Comparison of ENCODE assay signal across 1 cellular context in the genomic region with DNA sequence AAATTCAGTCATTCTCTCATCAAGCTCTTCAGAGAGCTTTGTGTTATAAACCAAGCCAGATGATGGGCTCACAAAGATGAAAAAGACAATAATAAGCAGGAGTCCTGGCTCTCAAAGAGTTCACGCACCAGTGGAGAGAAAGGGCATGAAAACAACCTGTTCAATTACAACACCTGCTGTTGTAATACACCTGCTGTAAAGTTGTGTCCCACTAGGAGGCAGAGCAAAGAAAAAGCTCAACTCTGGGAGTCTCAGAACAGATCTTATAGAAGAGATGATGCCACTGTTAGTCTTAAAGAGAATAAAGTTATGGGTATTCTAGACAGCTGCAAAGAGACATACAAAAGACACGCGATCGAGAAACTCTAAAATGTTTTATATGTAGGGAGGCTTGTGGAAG.
TF ChIP-seq lines count a peak whose summit lies in the region.

No MANE protein-coding gene starts in this region.

TF ChIP-seq in HepG2, 621 proteins besides CTCF, POLR2A, EP300 and RAD21 (continued from another document):
- TF ChIP-seq, protein P1, sequence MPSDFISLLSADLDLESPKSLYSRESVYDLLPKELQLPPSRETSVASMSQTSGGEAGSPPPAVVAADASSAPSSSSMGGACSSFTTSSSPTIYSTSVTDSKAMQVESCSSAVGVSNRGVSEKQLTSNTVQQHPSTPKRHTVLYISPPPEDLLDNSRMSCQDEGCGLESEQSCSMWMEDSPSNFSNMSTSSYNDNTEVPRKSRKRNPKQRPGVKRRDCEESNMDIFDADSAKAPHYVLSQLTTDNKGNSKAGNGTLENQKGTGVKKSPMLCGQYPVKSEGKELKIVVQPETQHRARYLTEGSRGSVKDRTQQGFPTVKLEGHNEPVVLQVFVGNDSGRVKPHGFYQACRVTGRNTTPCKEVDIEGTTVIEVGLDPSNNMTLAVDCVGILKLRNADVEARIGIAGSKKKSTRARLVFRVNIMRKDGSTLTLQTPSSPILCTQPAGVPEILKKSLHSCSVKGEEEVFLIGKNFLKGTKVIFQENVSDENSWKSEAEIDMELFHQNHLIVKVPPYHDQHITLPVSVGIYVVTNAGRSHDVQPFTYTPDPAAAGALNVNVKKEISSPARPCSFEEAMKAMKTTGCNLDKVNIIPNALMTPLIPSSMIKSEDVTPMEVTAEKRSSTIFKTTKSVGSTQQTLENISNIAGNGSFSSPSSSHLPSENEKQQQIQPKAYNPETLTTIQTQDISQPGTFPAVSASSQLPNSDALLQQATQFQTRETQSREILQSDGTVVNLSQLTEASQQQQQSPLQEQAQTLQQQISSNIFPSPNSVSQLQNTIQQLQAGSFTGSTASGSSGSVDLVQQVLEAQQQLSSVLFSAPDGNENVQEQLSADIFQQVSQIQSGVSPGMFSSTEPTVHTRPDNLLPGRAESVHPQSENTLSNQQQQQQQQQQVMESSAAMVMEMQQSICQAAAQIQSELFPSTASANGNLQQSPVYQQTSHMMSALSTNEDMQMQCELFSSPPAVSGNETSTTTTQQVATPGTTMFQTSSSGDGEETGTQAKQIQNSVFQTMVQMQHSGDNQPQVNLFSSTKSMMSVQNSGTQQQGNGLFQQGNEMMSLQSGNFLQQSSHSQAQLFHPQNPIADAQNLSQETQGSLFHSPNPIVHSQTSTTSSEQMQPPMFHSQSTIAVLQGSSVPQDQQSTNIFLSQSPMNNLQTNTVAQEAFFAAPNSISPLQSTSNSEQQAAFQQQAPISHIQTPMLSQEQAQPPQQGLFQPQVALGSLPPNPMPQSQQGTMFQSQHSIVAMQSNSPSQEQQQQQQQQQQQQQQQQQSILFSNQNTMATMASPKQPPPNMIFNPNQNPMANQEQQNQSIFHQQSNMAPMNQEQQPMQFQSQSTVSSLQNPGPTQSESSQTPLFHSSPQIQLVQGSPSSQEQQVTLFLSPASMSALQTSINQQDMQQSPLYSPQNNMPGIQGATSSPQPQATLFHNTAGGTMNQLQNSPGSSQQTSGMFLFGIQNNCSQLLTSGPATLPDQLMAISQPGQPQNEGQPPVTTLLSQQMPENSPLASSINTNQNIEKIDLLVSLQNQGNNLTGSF (CRISPR knock-in tag; IDR thresholded peaks at IDR 0.05): no peak
- TF ChIP-seq GABPB1 (CRISPR knock-in tag; IDR thresholded peaks at IDR 0.05): no peak
- no peak for TF ChIP-seq ZNF567 (CRISPR knock-in tag; IDR thresholded peaks at IDR 0.05; ENCODE audit: borderline replicate concordance)
- 0 out of 2 replicates have a peak, but pooled peaks have one; percentile 8 for TF ChIP-seq STAG1 (CRISPR knock-in tag; IDR thresholded peaks at IDR 0.05)
- TF ChIP-seq MED1 (CRISPR knock-in tag; IDR thresholded peaks at IDR 0.05): no peak
- no peak for TF ChIP-seq ZNF724P (CRISPR knock-in tag; IDR thresholded peaks at IDR 0.05; ENCODE audit: borderline replicate concordance)
- TF ChIP-seq PHF5A (CRISPR knock-in tag; IDR thresholded peaks at IDR 0.05; ENCODE audit: low read depth, unreplicated experiment): no peak
TF ChIP-seq in HepG2: peak in this region for 2.
